ENCODE assay signal across 26 cellular contexts in genomic region chr1:200211157-200211556, GRCh38.
A peak's percentile ranks its signal among the peaks of the same experiment; 100 is the strongest.
DNase-seq lines count a peak whose midpoint lies in the region; ATAC-seq, FAIRE-seq and TF ChIP-seq lines count a peak whose summit lies in the region.
"Had no signal": no experiment of that assay in that cellular context is flagged by ENCODE, and none has a peak within 500 bp of the region (broad histone marks: within the 10 kb centered on the region; RNA-seq: fewer than 3 reads in every experiment).

No MANE protein-coding gene starts in this region.

- H3K27ac Mint-ChIP-seq in stimulated activated effector memory CD8-positive, alpha-beta T cell treated with anti-CD3 and anti-CD28 coated beads, Interleukin-12 subunit alpha, Interleukin-12 subunit beta, amount 100 ng/mL, for 72 hours: no peak overlapping the region
- no peak overlapping the region for H3K27ac Mint-ChIP-seq in type B pancreatic cell
- H3K27ac Mint-ChIP-seq: effector memory CD8-positive, alpha-beta T cell; immature natural killer cell; T-cell had no signal

- no peaks in the 10 kb centered on the region for H3K27me3 ChIP-seq in ACC112 (ENCODE audit: insufficient read depth, low read length)
- H3K27me3 ChIP-seq: heart right ventricle, vagina had no signal

- H2AFZ ChIP-seq in ACC112 (ENCODE audit: low read length, unreplicated experiment): no peak overlapping the region

- H3K4me1 Mint-ChIP-seq in stimulated activated effector memory CD8-positive, alpha-beta T cell treated with anti-CD3 and anti-CD28 coated beads, Interleukin-12 subunit alpha, Interleukin-12 subunit beta, amount 100 ng/mL, for 72 hours: peaks cover 4% of the 10 kb centered on the region
- no peaks in the 10 kb centered on the region for H3K4me1 Mint-ChIP-seq in type B pancreatic cell (ENCODE audit: unreplicated experiment)
- H3K4me1 Mint-ChIP-seq: immature natural killer cell had no signal

- no peaks in the 10 kb centered on the region for H3K79me2 ChIP-seq in ACC112 (ENCODE audit: control insufficient read depth, insufficient read depth, low read length, unreplicated experiment)

- no peak overlapping the region for H3K4me3 Mint-ChIP-seq in stimulated activated effector memory CD8-positive, alpha-beta T cell treated with anti-CD3 and anti-CD28 coated beads, Interleukin-12 subunit alpha, Interleukin-12 subunit beta, amount 100 ng/mL, for 72 hours
- H3K4me3 Mint-ChIP-seq in type B pancreatic cell: no peak overlapping the region
- H3K4me3 Mint-ChIP-seq: activated T-cell treated with anti-CD3 and anti-CD28 coated beads, Interleukin-2, amount 50 U/mL, for 4 hours; effector memory CD8-positive, alpha-beta T cell; immature natural killer cell; T-cell had no signal

- H3K4me1 ChIP-seq in ACC112 (ENCODE audit: control insufficient read depth, insufficient read depth, low read length, unreplicated experiment) (peaks cover 15% of the 10 kb centered on the region), kidney (ENCODE audit: control insufficient read depth in 1 of 2, insufficient read depth in 1 of 2, low read depth in 1 of 2, low read length in 2 of 2) (no peaks in the 10 kb centered on the region)
- H3K4me1 ChIP-seq: heart right ventricle, vagina had no signal

- intact Hi-C loops in kidney (cut with DNase I): no loop called here

- no peaks in the 10 kb centered on the region for H3K27me3 Mint-ChIP-seq in type B pancreatic cell

- 0 out of 2 replicates have a peak overlapping the region, but pooled peaks have one; percentile 28 for H3K27ac ChIP-seq in ACC112 (ENCODE audit: low read depth, low read length)
- H3K27ac ChIP-seq in kidney (ENCODE audit: low read depth in 2 of 2, low read length in 2 of 2): no peak overlapping the region
- H3K27ac ChIP-seq: A549, C4-2B, heart right ventricle, vagina had no signal

- H3K9ac ChIP-seq in kidney (ENCODE audit: low read length in 2 of 2): no peak overlapping the region

- no peaks in the 10 kb centered on the region for H3K36me3 ChIP-seq in ACC112 (ENCODE audit: insufficient read depth, low read length)
- no peaks in the 10 kb centered on the region for H3K36me3 ChIP-seq in kidney (ENCODE audit: control insufficient read depth in 1 of 2, insufficient read depth in 2 of 2, low read length in 2 of 2)
- H3K36me3 ChIP-seq: heart right ventricle, vagina had no signal

- no peak for FAIRE-seq in kidney (lab: Jason Lieb, UNC)
- FAIRE-seq: A549, D721Med, G401.6 had no signal

- ATAC-seq in stimulated activated effector memory CD8-positive, alpha-beta T cell treated with anti-CD3 and anti-CD28 coated beads, Interleukin-12 subunit alpha, Interleukin-12 subunit beta, amount 100 ng/mL, for 72 hours: no peak
- ATAC-seq: A549; activated T-cell treated with anti-CD3 and anti-CD28 coated beads, Interleukin-2, amount 50 U/mL, for 4 hours; effector memory CD8-positive, alpha-beta T cell; heart right ventricle; T-cell had no signal

- H3K4me3 ChIP-seq in ACC112 (ENCODE audit: low read depth, low read length) (no peak overlapping the region), fibroblast of the aortic adventitia (ENCODE audit: low read depth, low read length) (no peak overlapping the region), kidney (ENCODE audit: low read length in 2 of 2) (no peak overlapping the region)
- H3K4me3 ChIP-seq: A549, heart right ventricle, vagina had no signal

- H3K9me3 Mint-ChIP-seq in stimulated activated effector memory CD8-positive, alpha-beta T cell treated with anti-CD3 and anti-CD28 coated beads, Interleukin-12 subunit alpha, Interleukin-12 subunit beta, amount 100 ng/mL, for 72 hours: peaks cover 4% of the 10 kb centered on the region
- H3K9me3 Mint-ChIP-seq in type B pancreatic cell: peaks cover 12% of the 10 kb centered on the region
- H3K9me3 Mint-ChIP-seq: immature natural killer cell had no signal

- peaks cover 0 to 3% of the 10 kb centered on the region in 2 donors for H3K9me3 ChIP-seq in kidney (ENCODE audit: control insufficient read depth in 1 of 2, low read length in 2 of 2)
- H3K9me3 ChIP-seq: A549, vagina had no signal

- H3K36me3 Mint-ChIP-seq in stimulated activated effector memory CD8-positive, alpha-beta T cell treated with anti-CD3 and anti-CD28 coated beads, Interleukin-12 subunit alpha, Interleukin-12 subunit beta, amount 100 ng/mL, for 72 hours: no peaks in the 10 kb centered on the region
- no peaks in the 10 kb centered on the region for H3K36me3 Mint-ChIP-seq in type B pancreatic cell
- H3K36me3 Mint-ChIP-seq: T-cell had no signal

- TF ChIP-seq CTCF in fibroblast of the aortic adventitia (IDR thresholded peaks at IDR 0.05; ENCODE audit: insufficient read depth, low read length) (no peak), type B pancreatic cell (conservative IDR thresholded peaks at IDR 0.05) (no peak), kidney (IDR thresholded peaks at IDR 0.05; ENCODE audit: borderline replicate concordance, extremely low read depth, insufficient read depth) (no peak)

- peak; percentile 55 for DNase-seq in HS-5 (ENCODE audit: low read depth)
- peak; percentile 70 for DNase-seq in amniotic epithelial cell (ENCODE audit: low read depth)
- peak; percentile 49 for DNase-seq in fibroblast of the aortic adventitia (ENCODE audit: low read depth)
- no peak for DNase-seq in stimulated activated effector memory CD8-positive, alpha-beta T cell treated with anti-CD3 and anti-CD28 coated beads, Interleukin-12 subunit alpha, Interleukin-12 subunit beta, amount 100 ng/mL, for 72 hours (ENCODE audit: low spot score in 2 of 2)
- DNase-seq in type B pancreatic cell (ENCODE audit: extremely low spot score, unreplicated experiment): no peak
- no peak for DNase-seq in DMS114 treated with DMSO at 0.1 percent for 48 hours (lab: John Stamatoyannopoulos, UW; ENCODE audit: unreplicated experiment)
- no peak for DNase-seq in kidney
- DNase-seq: activated CD8-positive, alpha-beta memory T cell treated with anti-CD3 and anti-CD28 coated beads for 24 hours; activated naive CD4-positive, alpha-beta T cell treated with Interleukin-2 at 50 U/mL for 16 hours; activated T-cell treated with anti-CD3 and anti-CD28 coated beads, Interleukin-2, amount 50 U/mL, for 4 hours; aorta; effector memory CD8-positive, alpha-beta T cell; GOT3; heart right ventricle; immature natural killer cell; NCI-H1105 treated with DMSO at 0.1 percent for 48 hours; NCI-H524 treated with DMSO at 0.1 percent for 48 hours; retina; SHP77 treated with DMSO at 0.1 percent for 48 hours; T-cell had no signal

Comparison
In these comparisons a context has a peak if more than half of its experiments do, and no peak if none do; other contexts are left out.
1. DNase-seq: peak in HS-5 (single experiment), amniotic epithelial cell (single experiment) and fibroblast of the aortic adventitia (single experiment); none in stimulated activated effector memory CD8-positive, alpha-beta T cell treated with anti-CD3 and anti-CD28 coated beads, Interleukin-12 subunit alpha, Interleukin-12 subunit beta, amount 100 ng/mL, for 72 hours (0 of 2), type B pancreatic cell (single experiment), DMS114 treated with DMSO at 0.1 percent for 48 hours (single experiment) and kidney (single experiment).